In the genomic region with DNA sequence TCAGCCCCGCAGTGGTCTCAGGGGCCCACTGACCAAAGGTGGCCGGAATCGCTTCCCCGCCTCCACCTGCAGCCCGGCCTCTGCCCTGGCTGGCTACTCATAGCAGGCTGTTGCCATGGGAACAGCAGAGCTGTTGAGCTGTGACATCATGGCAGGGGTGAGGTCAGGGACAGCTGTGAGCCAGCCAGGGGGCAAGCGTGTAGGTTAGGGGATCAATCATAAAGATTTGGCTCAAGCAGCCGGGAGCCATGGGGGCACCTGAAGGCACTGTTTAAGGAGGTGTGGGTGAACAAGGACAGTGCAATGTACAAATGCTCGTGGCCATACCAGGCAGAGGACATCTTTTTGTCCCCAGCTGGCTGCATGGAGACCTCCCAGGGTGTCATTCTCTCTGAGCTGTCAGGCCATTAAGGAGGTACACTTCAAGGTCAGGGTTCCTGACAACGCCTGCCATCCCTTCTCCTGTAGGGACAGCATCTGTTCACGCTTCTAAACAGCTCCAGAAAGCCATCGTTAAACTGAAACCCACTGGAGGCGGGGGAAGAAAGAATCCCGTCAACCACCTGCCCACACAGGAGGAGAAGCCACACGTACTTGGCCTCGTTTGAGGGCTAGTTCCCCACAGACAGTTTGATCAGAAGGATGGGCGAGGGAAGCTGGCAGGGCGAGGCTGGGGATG, we compare ENCODE assay signal across 11 cellular contexts. TPM values are rescaled to one million over a fixed set of nuclear protein-coding genes. Genes with fewer than 3 reads are reported as not detected.
DNase-seq lines count a peak whose midpoint lies in the region; ATAC-seq and TF ChIP-seq lines count a peak whose summit lies in the region.
"Had no signal": no experiment of that assay in that cellular context is flagged by ENCODE, and none has a peak within 500 bp of the region (broad histone marks: within the 10 kb centered on the region; RNA-seq: fewer than 3 reads in every experiment).

Gene CEP295NL, minus strand, starts transcription at position 101 of the 679 bp plus-strand sequence. CDS start 1,373 bp downstream, outside the sequence.

- no peak within 1 kb of the TSS for H3K4me3 ChIP-seq in trophoblast cell (ENCODE audit: low read depth, low read length)

- H3K9ac ChIP-seq in trophoblast cell (ENCODE audit: low read length): no peak within 1 kb of the TSS

- H3K27ac ChIP-seq in trophoblast cell (ENCODE audit: low read depth, low read length) (no peak within 1 kb of the TSS), foreskin keratinocyte (no peak within 1 kb of the TSS)
- H3K27ac ChIP-seq: 22Rv1 had no signal

- H3K79me1 ChIP-seq in trophoblast cell (ENCODE audit: low read length): peaks cover 4% of the 10 kb centered on the region

- no peak within 1 kb of the TSS for H2BK120ac ChIP-seq in trophoblast cell (ENCODE audit: insufficient read depth, low read length, poor library complexity)

- no CpG with 5 or more reads among the region's 17 CpGs for WGBS in trophoblast cell (ENCODE audit: extremely low coverage, insufficient coverage, insufficient read length)

- no peak for TF ChIP-seq CTCF in foreskin keratinocyte (conservative IDR thresholded peaks at IDR 0.05)

- peaks cover 0 to 3% of the 10 kb centered on the region in 2 experiments for H3K36me3 ChIP-seq in trophoblast cell (ENCODE audit: control insufficient read depth in 1 of 2, insufficient read depth in 2 of 2, low read length in 2 of 2)

- DNase-seq in DMS 273 (lab: John Stamatoyannopoulos, UW; ENCODE audit: unreplicated experiment): peak; percentile 53
- no peak for DNase-seq in DMS 273 treated with DMSO at 0.1 percent for 48 hours (lab: John Stamatoyannopoulos, UW)
- peak; percentile 18 for DNase-seq in NCI-H2227 treated with DMSO at 0.1 percent for 48 hours (lab: John Stamatoyannopoulos, UW)
- peak; percentile 85 for DNase-seq in ecto neural progenitor cell (ENCODE audit: low spot score)
- peak; percentile 80 for DNase-seq in trophoblast cell
- no peak for DNase-seq in NCI-H2081 (lab: John Stamatoyannopoulos, UW)
- no peak for DNase-seq in foreskin keratinocyte
- DNase-seq: naive B cell, NCI-H2107 had no signal

- no peak within 1 kb of the TSS for H4K91ac ChIP-seq in trophoblast cell (ENCODE audit: low read depth, low read length)

- H2BK5ac ChIP-seq in trophoblast cell (ENCODE audit: low read depth, low read length, poor library complexity): no peak within 1 kb of the TSS

- no peaks in the 10 kb centered on the region for H3K9me3 ChIP-seq in trophoblast cell (ENCODE audit: insufficient read depth, low read depth, low read length)

- H3K79me2 ChIP-seq in trophoblast cell (ENCODE audit: control insufficient read depth, insufficient read depth, low read length, poor library complexity): peaks cover 1% of the 10 kb centered on the region

- H3K18ac ChIP-seq in trophoblast cell (ENCODE audit: low read length): no peak within 1 kb of the TSS

- H2AK5ac ChIP-seq in trophoblast cell (ENCODE audit: low read length): no peak within 1 kb of the TSS

- no peak within 1 kb of the TSS for H3K23ac ChIP-seq in trophoblast cell (ENCODE audit: low read length)

- H2BK12ac ChIP-seq in trophoblast cell (ENCODE audit: low read length): no peak within 1 kb of the TSS

- H3K4me1 ChIP-seq in trophoblast cell (ENCODE audit: control insufficient read depth in 1 of 2, insufficient read depth in 2 of 2, low read length in 2 of 2): peaks cover 12 to 15% of the 10 kb centered on the region in 2 experiments
- H3K4me1 ChIP-seq in foreskin keratinocyte: no peaks in the 10 kb centered on the region

- no peak within 1 kb of the TSS for H4K12ac ChIP-seq in trophoblast cell (ENCODE audit: low read depth, low read length)

- H3K4me2 ChIP-seq in trophoblast cell (ENCODE audit: low read length): no peak within 1 kb of the TSS

- no peak within 1 kb of the TSS for H4K8ac ChIP-seq in trophoblast cell (ENCODE audit: low read depth, low read length)

- no peak within 1 kb of the TSS for H2AFZ ChIP-seq in trophoblast cell (ENCODE audit: insufficient read depth, low read length, poor library complexity)

- H3K27me3 ChIP-seq in trophoblast cell (ENCODE audit: insufficient read depth, low read length): no peaks in the 10 kb centered on the region
- H3K27me3 ChIP-seq in foreskin keratinocyte: no peaks in the 10 kb centered on the region

- ATAC-seq in foreskin keratinocyte (no peak), GM21515 (IDR thresholded peaks at IDR 0.05; ENCODE audit: unreplicated experiment) (no peak)

- H3K14ac ChIP-seq in trophoblast cell (ENCODE audit: low read length): no peak within 1 kb of the TSS

- no peak within 1 kb of the TSS for H3K4ac ChIP-seq in trophoblast cell (ENCODE audit: low read depth, low read length)

RNA-seq across cellular contexts. Expression of gene CEP295NL, which starts in this region (rescaled TPM):
- polyA plus RNA-seq in trophoblast cell (2013): 0.18 and 0.19 TPM in 2 replicates
- total RNA-seq in foreskin keratinocyte: 0.04 TPM in 1 of 2 replicates, not detected in the other
- polyA plus RNA-seq in foreskin keratinocyte: not detected in 2 replicates

Comparison
In these comparisons a context has a peak if more than half of its experiments do, and no peak if none do; other contexts are left out.
1. DNase-seq: peak in DMS 273 (single experiment), NCI-H2227 treated with DMSO at 0.1 percent for 48 hours (single experiment), ecto neural progenitor cell (single experiment) and trophoblast cell (2 of 2); none in DMS 273 treated with DMSO at 0.1 percent for 48 hours (single experiment), NCI-H2081 (0 of 2) and foreskin keratinocyte (0 of 2).